ENCODE assay signal across 20 cellular contexts in the genomic region with DNA sequence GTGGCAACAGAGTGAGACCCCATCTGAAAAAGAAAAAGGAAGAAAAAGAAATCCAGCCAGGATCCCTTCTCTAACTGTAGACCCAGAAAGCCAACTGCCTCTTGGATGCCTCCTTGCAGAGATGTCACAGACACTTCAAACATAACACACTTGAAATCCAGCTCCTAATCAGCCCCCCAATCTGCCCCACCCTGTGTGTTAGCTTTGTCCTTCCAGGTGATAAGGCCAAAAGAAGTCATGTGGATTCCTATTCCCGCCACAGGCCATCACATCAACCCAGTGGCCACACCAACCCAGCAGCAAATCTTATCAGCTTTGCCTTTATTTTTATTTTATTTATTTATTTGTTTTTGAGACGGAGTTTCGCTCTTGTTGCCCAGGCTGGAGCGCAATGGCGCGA. TPM values are rescaled to one million over a fixed set of nuclear protein-coding genes. Genes with fewer than 3 reads are reported as not detected.
"Had no signal": no experiment of that assay in that cellular context is flagged by ENCODE, and none has a peak within 500 bp of the region (broad histone marks: within the 10 kb centered on the region; RNA-seq: fewer than 3 reads in every experiment).

No MANE protein-coding gene starts in this region.

- H3K9me3 ChIP-seq: MG63 had no signal

- DNase-seq: Karpas-422, KG1, MG63, NCI-H1092, NCI-H1105 treated with DMSO at 0.1 percent for 48 hours, NCI-H1417 treated with DMSO at 0.1 percent for 48 hours, NCI-H146, NCI-H1694 treated with DMSO at 0.1 percent for 48 hours, NCI-H1930, NCI-H2081, NCI-H2107, NCI-H2227 treated with DMSO at 0.1 percent for 48 hours, NCI-H524, NCI-H526 treated with DMSO at 0.1 percent for 48 hours, NCI-H748 treated with DMSO at 0.1 percent for 48 hours, RPMI8226, SHP77 had no signal

- FAIRE-seq: RCC 7860 had no signal

- H3K4me3 ChIP-seq: MG63 had no signal

- ATAC-seq: SK-N-SH treated with all-trans-retinoic acid at 6 μM for 48 hours had no signal

- H3K27me3 ChIP-seq: MG63 had no signal

RNA-seq across cellular contexts. Expression of gene BEST2, which starts 8.1 kb away (rescaled TPM):
- total RNA-seq: SK-MEL-5 had no signal
